ENCODE assay signal across 1 cellular context in the genomic region with DNA sequence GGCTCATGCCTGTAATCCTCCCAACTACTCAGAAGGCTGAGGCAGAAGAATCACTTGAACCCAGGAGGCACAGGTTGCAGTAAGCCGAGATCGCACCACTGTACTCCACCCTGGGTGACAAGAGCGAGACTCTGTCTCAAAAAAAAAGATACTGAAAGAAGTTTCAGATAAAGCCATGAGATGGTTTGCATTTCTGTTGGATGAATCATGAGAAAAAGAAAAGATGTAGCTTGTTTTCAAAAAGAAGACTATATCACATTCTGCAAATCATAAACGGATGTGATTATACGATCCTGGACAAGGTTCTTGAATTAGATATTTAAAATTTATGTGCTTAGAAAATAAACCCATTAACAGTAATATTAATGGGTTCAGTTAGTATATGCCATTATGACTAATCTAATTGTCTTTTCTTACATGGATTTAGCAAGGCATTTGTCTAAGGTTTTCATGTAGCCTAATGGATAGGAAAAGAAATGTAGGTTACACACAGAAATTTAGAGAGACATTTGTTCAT.
TF ChIP-seq lines count a peak whose summit lies in the region.

No MANE protein-coding gene starts in this region.

TF ChIP-seq in GM23338, 12 proteins besides CTCF, POLR2A, EP300 and RAD21 (continued from another document):
- TF ChIP-seq, protein P1, sequence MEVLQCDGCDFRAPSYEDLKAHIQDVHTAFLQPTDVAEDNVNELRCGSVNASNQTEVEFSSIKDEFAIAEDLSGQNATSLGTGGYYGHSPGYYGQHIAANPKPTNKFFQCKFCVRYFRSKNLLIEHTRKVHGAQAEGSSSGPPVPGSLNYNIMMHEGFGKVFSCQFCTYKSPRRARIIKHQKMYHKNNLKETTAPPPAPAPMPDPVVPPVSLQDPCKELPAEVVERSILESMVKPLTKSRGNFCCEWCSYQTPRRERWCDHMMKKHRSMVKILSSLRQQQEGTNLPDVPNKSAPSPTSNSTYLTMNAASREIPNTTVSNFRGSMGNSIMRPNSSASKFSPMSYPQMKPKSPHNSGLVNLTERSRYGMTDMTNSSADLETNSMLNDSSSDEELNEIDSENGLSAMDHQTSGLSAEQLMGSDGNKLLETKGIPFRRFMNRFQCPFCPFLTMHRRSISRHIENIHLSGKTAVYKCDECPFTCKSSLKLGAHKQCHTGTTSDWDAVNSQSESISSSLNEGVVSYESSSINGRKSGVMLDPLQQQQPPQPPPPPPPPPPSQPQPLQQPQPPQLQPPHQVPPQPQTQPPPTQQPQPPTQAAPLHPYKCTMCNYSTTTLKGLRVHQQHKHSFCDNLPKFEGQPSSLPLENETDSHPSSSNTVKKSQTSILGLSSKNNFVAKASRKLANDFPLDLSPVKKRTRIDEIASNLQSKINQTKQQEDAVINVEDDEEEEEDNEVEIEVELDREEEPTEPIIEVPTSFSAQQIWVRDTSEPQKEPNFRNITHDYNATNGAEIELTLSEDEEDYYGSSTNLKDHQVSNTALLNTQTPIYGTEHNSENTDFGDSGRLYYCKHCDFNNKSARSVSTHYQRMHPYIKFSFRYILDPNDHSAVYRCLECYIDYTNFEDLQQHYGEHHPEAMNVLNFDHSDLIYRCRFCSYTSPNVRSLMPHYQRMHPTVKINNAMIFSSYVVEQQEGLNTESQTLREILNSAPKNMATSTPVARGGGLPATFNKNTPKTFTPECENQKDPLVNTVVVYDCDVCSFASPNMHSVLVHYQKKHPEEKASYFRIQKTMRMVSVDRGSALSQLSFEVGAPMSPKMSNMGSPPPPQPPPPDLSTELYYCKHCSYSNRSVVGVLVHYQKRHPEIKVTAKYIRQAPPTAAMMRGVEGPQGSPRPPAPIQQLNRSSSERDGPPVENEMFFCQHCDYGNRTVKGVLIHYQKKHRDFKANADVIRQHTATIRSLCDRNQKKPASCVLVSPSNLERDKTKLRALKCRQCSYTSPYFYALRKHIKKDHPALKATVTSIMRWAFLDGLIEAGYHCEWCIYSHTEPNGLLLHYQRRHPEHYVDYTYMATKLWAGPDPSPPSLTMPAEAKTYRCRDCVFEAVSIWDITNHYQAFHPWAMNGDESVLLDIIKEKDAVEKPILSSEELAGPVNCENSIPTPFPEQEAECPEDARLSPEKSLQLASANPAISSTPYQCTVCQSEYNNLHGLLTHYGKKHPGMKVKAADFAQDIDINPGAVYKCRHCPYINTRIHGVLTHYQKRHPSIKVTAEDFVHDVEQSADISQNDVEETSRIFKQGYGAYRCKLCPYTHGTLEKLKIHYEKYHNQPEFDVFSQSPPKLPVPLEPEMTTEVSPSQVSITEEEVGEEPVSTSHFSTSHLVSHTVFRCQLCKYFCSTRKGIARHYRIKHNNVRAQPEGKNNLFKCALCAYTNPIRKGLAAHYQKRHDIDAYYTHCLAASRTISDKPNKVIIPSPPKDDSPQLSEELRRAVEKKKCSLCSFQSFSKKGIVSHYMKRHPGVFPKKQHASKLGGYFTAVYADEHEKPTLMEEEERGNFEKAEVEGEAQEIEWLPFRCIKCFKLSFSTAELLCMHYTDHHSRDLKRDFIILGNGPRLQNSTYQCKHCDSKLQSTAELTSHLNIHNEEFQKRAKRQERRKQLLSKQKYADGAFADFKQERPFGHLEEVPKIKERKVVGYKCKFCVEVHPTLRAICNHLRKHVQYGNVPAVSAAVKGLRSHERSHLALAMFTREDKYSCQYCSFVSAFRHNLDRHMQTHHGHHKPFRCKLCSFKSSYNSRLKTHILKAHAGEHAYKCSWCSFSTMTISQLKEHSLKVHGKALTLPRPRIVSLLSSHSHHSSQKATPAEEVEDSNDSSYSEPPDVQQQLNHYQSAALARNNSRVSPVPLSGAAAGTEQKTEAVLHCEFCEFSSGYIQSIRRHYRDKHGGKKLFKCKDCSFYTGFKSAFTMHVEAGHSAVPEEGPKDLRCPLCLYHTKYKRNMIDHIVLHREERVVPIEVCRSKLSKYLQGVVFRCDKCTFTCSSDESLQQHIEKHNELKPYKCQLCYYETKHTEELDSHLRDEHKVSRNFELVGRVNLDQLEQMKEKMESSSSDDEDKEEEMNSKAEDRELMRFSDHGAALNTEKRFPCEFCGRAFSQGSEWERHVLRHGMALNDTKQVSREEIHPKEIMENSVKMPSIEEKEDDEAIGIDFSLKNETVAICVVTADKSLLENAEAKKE (CRISPR knock-in tag; IDR thresholded peaks at IDR 0.05) = no peak
